In genomic region chr17:40615295-40615988, GRCh38 we compare ENCODE assay signal across 8 cellular contexts. TPM values are rescaled to one million over a fixed set of nuclear protein-coding genes. Genes with fewer than 3 reads are reported as not detected.
A peak's percentile ranks its signal among the peaks of the same experiment; 100 is the strongest.
DNase-seq lines count a peak whose midpoint lies in the region; ATAC-seq lines count a peak whose summit lies in the region.

No MANE protein-coding gene starts in this region.

- peaks cover 0 to 2% of the 10 kb centered on the region in 2 donors for H3K27me3 Mint-ChIP-seq in CD8-positive, alpha-beta memory T cell
- no peaks in the 10 kb centered on the region for H3K27me3 Mint-ChIP-seq in activated naive CD4-positive, alpha-beta T cell treated with anti-CD3 and anti-CD28 coated beads, Interleukin-2, amount 50 U/mL, for 24 hours

- H3K4me1 ChIP-seq in CD8-positive, alpha-beta memory T cell (ENCODE audit: insufficient read depth, low read length): peaks cover 74% of the 10 kb centered on the region
- H3K4me1 ChIP-seq in right cardiac atrium (ENCODE audit: control insufficient read depth, insufficient read depth, low read length): peaks cover 3% of the 10 kb centered on the region

- DNase-seq in CD8-positive, alpha-beta memory T cell: peak in 3 of 5 donors; percentile 41 to 79 (median 57)
- DNase-seq in NCI-H510A (lab: John Stamatoyannopoulos, UW) (peak; percentile 48), right cardiac atrium (peak; percentile 42 to 79 (median 67)), D341Med (ENCODE audit: low spot score) (no peak)
- peak; percentile 8 for DNase-seq in stimulated activated naive CD4-positive, alpha-beta T cell treated with Interleukin-2 at 50 U/mL for 16 hours (lab: John Stamatoyannopoulos, UW)

- H3K36me3 ChIP-seq in CD8-positive, alpha-beta memory T cell (ENCODE audit: insufficient read depth, low read length): no peaks in the 10 kb centered on the region

- H3K4me3 Mint-ChIP-seq in CD8-positive, alpha-beta memory T cell: peak overlapping the region in 5 of 7 donors; percentile 33 to 66 (median 49)
- peak overlapping the region; percentile 75 for H3K4me3 Mint-ChIP-seq in activated naive CD4-positive, alpha-beta T cell treated with anti-CD3 and anti-CD28 coated beads, Interleukin-2, amount 50 U/mL, for 24 hours

- CTCF ChIA-PET in CD8-positive, alpha-beta memory T cell (lab: Charles Lee): interaction anchor here (0.6 to 7.7 kb wide), 23 partner anchors 10 to 257 kb away, joined by 3 to 108 read pairs (median 4); partner anchors contain the start of genes CCR7 and SMARCE1

- peaks cover 39 to 74% (median 68%) of the 10 kb centered on the region in 3 donors for H3K4me1 Mint-ChIP-seq in CD8-positive, alpha-beta memory T cell
- H3K4me1 Mint-ChIP-seq in activated naive CD4-positive, alpha-beta T cell treated with anti-CD3 and anti-CD28 coated beads, Interleukin-2, amount 50 U/mL, for 24 hours: peaks cover 80% of the 10 kb centered on the region

- intact Hi-C loops in right cardiac atrium (cut with DNase I): loop anchor here in 2 of 4 donors (5.0 to 10.0 kb wide), 2 partner anchors 177 to 179 kb away; partner anchors contain the start of gene KRT28 (in 1 of the 2)

- no peaks in the 10 kb centered on the region for H3K9me3 Mint-ChIP-seq in CD8-positive, alpha-beta memory T cell
- H3K9me3 Mint-ChIP-seq in activated naive CD4-positive, alpha-beta T cell treated with anti-CD3 and anti-CD28 coated beads, Interleukin-2, amount 50 U/mL, for 24 hours: no peaks in the 10 kb centered on the region

- peaks cover 2% of the 10 kb centered on the region for H3K27me3 ChIP-seq in CD8-positive, alpha-beta memory T cell (ENCODE audit: insufficient read depth, low read length, poor library complexity, severe bottlenecking)
- no peaks in the 10 kb centered on the region for H3K27me3 ChIP-seq in right cardiac atrium (ENCODE audit: control insufficient read depth, insufficient read depth)

- 29% methylated on average over 5 of the region's 5 CpGs for WGBS in right cardiac atrium

- H3K36me3 Mint-ChIP-seq in CD8-positive, alpha-beta memory T cell: no peaks in the 10 kb centered on the region
- no peaks in the 10 kb centered on the region for H3K36me3 Mint-ChIP-seq in activated naive CD4-positive, alpha-beta T cell treated with anti-CD3 and anti-CD28 coated beads, Interleukin-2, amount 50 U/mL, for 24 hours

- peak overlapping the region in 7 of 8 donors; percentile 26 to 93 (median 88) for H3K27ac Mint-ChIP-seq in CD8-positive, alpha-beta memory T cell
- H3K27ac Mint-ChIP-seq in activated naive CD4-positive, alpha-beta T cell treated with anti-CD3 and anti-CD28 coated beads, Interleukin-2, amount 50 U/mL, for 24 hours: peak overlapping the region; percentile 97

- ATAC-seq in GM18520 (IDR thresholded peaks at IDR 0.05; ENCODE audit: unreplicated experiment) (peak; percentile 76), HG02870 (IDR thresholded peaks at IDR 0.05; ENCODE audit: unreplicated experiment) (peak; percentile 67), right cardiac atrium (peak; percentile 53 to 54)

- no peaks in the 10 kb centered on the region for H3K9me3 ChIP-seq in CD8-positive, alpha-beta memory T cell (ENCODE audit: low read length)
- no peaks in the 10 kb centered on the region for H3K9me3 ChIP-seq in right cardiac atrium (ENCODE audit: control insufficient read depth, low read length)

- peak overlapping the region; percentile 25 for H3K4me3 ChIP-seq in CD8-positive, alpha-beta memory T cell (ENCODE audit: low read length)
- H3K4me3 ChIP-seq in right cardiac atrium (ENCODE audit: low read length): no peak overlapping the region

- POLR2A ChIA-PET in CD8-positive, alpha-beta memory T cell (lab: Charles Lee): interaction anchor here (0.6 to 2.0 kb wide), 12 partner anchors 8 to 1073 kb away, joined by 3 to 14 read pairs (median 4); no protein-coding TSS in a partner anchor

- H3K27ac ChIP-seq in CD8-positive, alpha-beta memory T cell (ENCODE audit: low read depth, low read length): no peak overlapping the region
- no peak overlapping the region for H3K27ac ChIP-seq in right cardiac atrium (ENCODE audit: low read length)

RNA-seq across cellular contexts. Expression of gene SMARCE1, which starts 32.2 kb away (rescaled TPM):
- 100 to 1,000 TPM; 101 to 108 TPM for total RNA-seq in CD8-positive, alpha-beta memory T cell
- 216 TPM for polyA plus RNA-seq in CD8-positive, alpha-beta memory T cell
- total RNA-seq in right cardiac atrium: 10 to 100 TPM; 69.2 to 72.0 (median 71.4) TPM
- polyA plus RNA-seq in right cardiac atrium: 51.8 TPM

RNA-seq across cellular contexts. Expression of gene KRT222, which starts 49.5 kb away (rescaled TPM):
- total RNA-seq in CD8-positive, alpha-beta memory T cell: not detected
- not detected for polyA plus RNA-seq in CD8-positive, alpha-beta memory T cell
- 1 to 10 TPM in 1 of 4 donors, under 1 TPM in 3; 0.45 to 1.4 (median 0.58) TPM for total RNA-seq in right cardiac atrium
- 1.5 TPM for polyA plus RNA-seq in right cardiac atrium

RNA-seq across cellular contexts. Expression of gene CCR7, which starts 50.2 kb away (rescaled TPM):
- total RNA-seq in CD8-positive, alpha-beta memory T cell: 100 to 1,000 TPM; 152 to 154 TPM
- polyA plus RNA-seq in CD8-positive, alpha-beta memory T cell: 286 TPM
- total RNA-seq in right cardiac atrium: under 1 TPM in 2 of 4 donors, not detected in 2; 0.19 to 0.20 TPM
- 0.11 TPM for polyA plus RNA-seq in right cardiac atrium

Comparison
In these comparisons a context has a peak if more than half of its experiments do, and no peak if none do; other contexts are left out.
1. RNA of gene CCR7, which starts 50.2 kb away (total RNA-seq): 152 to 154 TPM in CD8-positive, alpha-beta memory T cell; 0.19 to 0.20 TPM in right cardiac atrium; every median in the first group is over 100 times any median in the second.
2. Peak in every context shown above with its lines, with median percentiles within 50 percentile points of each other: ATAC-seq.